ENCODE assay signal across 1 cellular context in the genomic region with DNA sequence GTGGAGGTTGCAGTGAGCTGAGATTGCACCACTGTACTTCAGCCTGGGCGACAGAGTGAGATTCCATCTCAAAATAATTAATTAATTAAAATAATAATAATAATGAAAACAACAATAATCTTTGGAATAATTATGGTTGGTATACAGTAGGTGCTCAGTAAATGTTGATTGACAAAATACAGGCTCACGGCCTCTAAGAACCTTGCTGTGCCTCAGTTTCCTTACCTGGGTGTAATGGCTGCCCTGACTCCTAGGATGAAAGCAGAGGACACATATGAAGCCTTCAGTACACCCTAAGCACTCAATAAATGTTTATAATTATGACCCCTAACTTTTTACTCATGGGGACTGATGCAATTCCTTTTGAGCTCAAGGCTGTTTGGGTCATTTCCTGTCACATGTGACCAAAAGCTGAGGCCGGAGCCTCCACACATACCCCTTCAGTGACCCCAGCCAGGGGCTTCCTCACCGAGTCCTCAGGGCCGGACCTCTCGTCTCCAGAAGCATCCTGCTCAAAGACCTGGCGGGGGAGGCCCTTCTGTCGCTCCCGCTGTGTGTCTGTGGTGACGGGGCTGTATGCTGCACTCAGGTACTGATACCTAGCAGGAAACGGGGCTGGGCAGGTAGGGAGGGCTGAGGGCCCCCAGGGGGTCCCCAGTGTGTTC.
A peak's percentile ranks its signal among the peaks of the same experiment; 100 is the strongest.
TF ChIP-seq lines count a peak whose summit lies in the region.

No MANE protein-coding gene starts in this region.

TF ChIP-seq in HepG2, 621 proteins besides CTCF, POLR2A, EP300 and RAD21:
- TF ChIP-seq ZKSCAN8 (CRISPR knock-in tag; IDR thresholded peaks at IDR 0.05; ENCODE audit: borderline replicate concordance) (peak; percentile 90), ADNP (CRISPR knock-in tag; IDR thresholded peaks at IDR 0.05) (no peak)
